In genomic region chr17:67316776-67317175, GRCh38 we compare ENCODE assay signal across 35 cellular contexts. TPM values are rescaled to one million over a fixed set of nuclear protein-coding genes. Genes with fewer than 3 reads are reported as not detected.
A peak's percentile ranks its signal among the peaks of the same experiment; 100 is the strongest.
DNase-seq lines count a peak whose midpoint lies in the region; ATAC-seq and TF ChIP-seq lines count a peak whose summit lies in the region.
"Had no signal": no experiment of that assay in that cellular context is flagged by ENCODE, and none has a peak within 500 bp of the region (broad histone marks: within the 10 kb centered on the region; RNA-seq: fewer than 3 reads in every experiment).

No MANE protein-coding gene starts in this region.

- no peak overlapping the region for H3K27ac Mint-ChIP-seq in activated CD4-positive, alpha-beta T cell treated with anti-CD3 and anti-CD28 coated beads for 36 hours
- H3K27ac Mint-ChIP-seq: B cell; CD4-positive, alpha-beta memory T cell; CD4-positive, alpha-beta T cell; CD4-positive, CD25-positive, alpha-beta regulatory T cell; CD8-positive, alpha-beta memory T cell; CD8-positive, alpha-beta T cell had no signal

- in situ Hi-C loops in HAP-1 (cut with MboI; ENCODE audit: low sequenced_read_pairs) = no loop called here

- H3K9me3 Mint-ChIP-seq in activated CD4-positive, alpha-beta T cell treated with anti-CD3 and anti-CD28 coated beads for 36 hours (ENCODE audit: low read depth) = no peaks in the 10 kb centered on the region
- H3K9me3 Mint-ChIP-seq: CD4-positive, alpha-beta memory T cell; CD4-positive, alpha-beta T cell; CD4-positive, CD25-positive, alpha-beta regulatory T cell; CD8-positive, alpha-beta memory T cell; CD8-positive, alpha-beta T cell had no signal

- POLR2A ChIA-PET in activated CD4-positive, alpha-beta T cell treated with anti-CD3 and anti-CD28 coated beads for 36 hours (lab: Charles Lee) = interaction anchor here (0.7 kb wide), 1 partner anchor 27 kb away, joined by 8 read pairs; no protein-coding TSS in a partner anchor

- no peaks in the 10 kb centered on the region for H3K36me3 Mint-ChIP-seq in activated CD4-positive, alpha-beta T cell treated with anti-CD3 and anti-CD28 coated beads for 36 hours (ENCODE audit: low read depth)
- H3K36me3 Mint-ChIP-seq: CD14-positive monocyte; CD4-positive, alpha-beta memory T cell; CD4-positive, CD25-positive, alpha-beta regulatory T cell; CD8-positive, alpha-beta memory T cell; CD8-positive, alpha-beta T cell had no signal

- H3K27me3 Mint-ChIP-seq in activated CD4-positive, alpha-beta T cell treated with anti-CD3 and anti-CD28 coated beads for 36 hours = no peaks in the 10 kb centered on the region
- H3K27me3 Mint-ChIP-seq: CD4-positive, alpha-beta T cell had no signal

- no peak for ATAC-seq in activated CD4-positive, alpha-beta T cell treated with anti-CD3 and anti-CD28 coated beads for 36 hours
- ATAC-seq in foreskin keratinocyte = no peak
- ATAC-seq: CD8-positive, alpha-beta T cell had no signal

- DNase-seq in NCI-H82 (lab: John Stamatoyannopoulos, UW) (peak; percentile 30), NCI-H82 treated with DMSO at 0.1 percent for 48 hours (lab: John Stamatoyannopoulos, UW; ENCODE audit: unreplicated experiment) (no peak), HAP-1 (ENCODE audit: low spot score in 2 of 2) (peak; percentile 54 to 87), SJCRH30 (peak; percentile 53 to 80), pons (ENCODE audit: low spot score) (peak; percentile 11), foreskin keratinocyte (no peak)
- DNase-seq in stimulated activated CD4-positive, alpha-beta T cell treated with anti-CD3 and anti-CD28 coated beads, Interleukin-12 subunit alpha, Interleukin-12 subunit beta, amount 100 ng/mL, for 4 hours = no peak
- DNase-seq in activated CD4-positive, alpha-beta T cell treated with anti-CD3 and anti-CD28 coated beads for 36 hours = no peak
- DNase-seq: 8988T; ACHN; AML-193; BE2C; C1 segment of cervical spinal cord; Caco-2; Calu3; CD4-positive, alpha-beta memory T cell; CD4-positive, alpha-beta T cell; CD4-positive, CD25-positive, alpha-beta regulatory T cell; CD8-positive, alpha-beta memory T cell; CD8-positive, alpha-beta T cell; COR-L47; DMS 273 treated with DMSO at 0.1 percent for 48 hours; DMS153; DMS53; DMS79; DMS79 treated with DMSO at 0.1 percent for 48 hours; DND-41; EL had no signal

- no peak for TF ChIP-seq CTCF in foreskin keratinocyte (conservative IDR thresholded peaks at IDR 0.05)

- no peak overlapping the region for H3K4me3 Mint-ChIP-seq in activated CD4-positive, alpha-beta T cell treated with anti-CD3 and anti-CD28 coated beads for 36 hours
- H3K4me3 Mint-ChIP-seq: B cell; CD14-positive monocyte; CD4-positive, alpha-beta memory T cell; CD4-positive, alpha-beta T cell; CD4-positive, CD25-positive, alpha-beta regulatory T cell; CD8-positive, alpha-beta memory T cell; CD8-positive, alpha-beta T cell had no signal

- intact Hi-C loops in activated CD4-positive, alpha-beta T cell treated with anti-CD3 and anti-CD28 coated beads for 36 hours (cut with DNase I, micrococcal nuclease) = no loop called here

- CTCF ChIA-PET in activated CD4-positive, alpha-beta T cell treated with anti-CD3 and anti-CD28 coated beads for 36 hours (lab: Charles Lee) = interaction anchor here (0.7 kb wide), 1 partner anchor 183 kb away, joined by 3 read pairs; no protein-coding TSS in a partner anchor

- H3K27me3 ChIP-seq in HAP-1 (ENCODE audit: low read depth) (peaks cover 5% of the 10 kb centered on the region; the same call in 1 of the 2 replicates), SJCRH30 (no peaks in the 10 kb centered on the region), foreskin keratinocyte (no peaks in the 10 kb centered on the region)
- H3K27me3 ChIP-seq: BE2C; BLaER1; BLaER1 treated with 17β-estradiol and CSF1 and Interleukin-3, amounts not matched to agents 10 nM and 100 nM had no signal

- H3K36me3 ChIP-seq in HAP-1 (replicated peaks) = no peaks in the 10 kb centered on the region
- H3K36me3 ChIP-seq in SJCRH30 = no peaks in the 10 kb centered on the region
- H3K36me3 ChIP-seq: BE2C; BLaER1; BLaER1 treated with 17β-estradiol and CSF1 and Interleukin-3, amounts not matched to agents 10 nM and 100 nM had no signal

- no peaks in the 10 kb centered on the region for H3K4me1 Mint-ChIP-seq in activated CD4-positive, alpha-beta T cell treated with anti-CD3 and anti-CD28 coated beads for 36 hours
- H3K4me1 Mint-ChIP-seq: B cell; CD4-positive, alpha-beta memory T cell; CD8-positive, alpha-beta memory T cell had no signal

- H3K27ac ChIP-seq in SJCRH30 (peak overlapping the region; percentile 54), foreskin keratinocyte (no peak overlapping the region)
- H3K27ac ChIP-seq: 22Rv1; A549; BLaER1; BLaER1 treated with 17β-estradiol and CSF1 and Interleukin-3, amounts not matched to agents 10 nM and 100 nM; C4-2B had no signal

- peaks cover 7% of the 10 kb centered on the region for H3K4me1 ChIP-seq in HAP-1
- peaks cover 10% of the 10 kb centered on the region for H3K4me1 ChIP-seq in SJCRH30
- H3K4me1 ChIP-seq in foreskin keratinocyte = peaks cover 4% of the 10 kb centered on the region
- H3K4me1 ChIP-seq: A549, BE2C, Caco-2 had no signal

- no peak overlapping the region for H3K4me3 ChIP-seq in HAP-1
- H3K4me3 ChIP-seq in SJCRH30 = 0 out of 2 replicates have a peak overlapping the region, but pooled peaks have one; percentile 10
- H3K4me3 ChIP-seq: A549; BLaER1; BLaER1 treated with 17β-estradiol and CSF1 and Interleukin-3, amounts not matched to agents 10 nM and 100 nM had no signal

- H3K9me3 ChIP-seq in HAP-1 = no peaks in the 10 kb centered on the region
- H3K9me3 ChIP-seq in SJCRH30 (replicated peaks) = no peaks in the 10 kb centered on the region
- H3K9me3 ChIP-seq: A549; BE2C; BLaER1; BLaER1 treated with 17β-estradiol and CSF1 and Interleukin-3, amounts not matched to agents 10 nM and 100 nM; Caco-2 had no signal

RNA-seq across cellular contexts. Expression of gene PSMD12, which starts 49.6 kb away (rescaled TPM):
- 49.6 and 69.7 TPM in 2 replicates for total RNA-seq in SJCRH30 (2014; rRNA removed; shearing (Covaris generic))
- 100 to 1,000 TPM; 100 to 101 TPM for total RNA-seq in activated CD4-positive, alpha-beta T cell treated with anti-CD3 and anti-CD28 coated beads for 36 hours
- 55.1 and 66.5 TPM in 2 replicates for total RNA-seq in foreskin keratinocyte
- polyA plus RNA-seq in foreskin keratinocyte = 39.9 and 50.6 TPM in 2 replicates

Comparison
In these comparisons a context has a peak if more than half of its experiments do, and no peak if none do; other contexts are left out.
1. DNase-seq: peak in NCI-H82 (single experiment), HAP-1 (2 of 2), SJCRH30 (2 of 2) and pons (single experiment); none in NCI-H82 treated with DMSO at 0.1 percent for 48 hours (single experiment), stimulated activated CD4-positive, alpha-beta T cell treated with anti-CD3 and anti-CD28 coated beads, Interleukin-12 subunit alpha, Interleukin-12 subunit beta, amount 100 ng/mL, for 4 hours (single experiment), activated CD4-positive, alpha-beta T cell treated with anti-CD3 and anti-CD28 coated beads for 36 hours (single experiment) and foreskin keratinocyte (0 of 2).